14 cellular contexts compared by ENCODE assay signal in genomic region chr19:6236310-6237291, GRCh38. TPM values are rescaled to one million over a fixed set of nuclear protein-coding genes. Genes with fewer than 3 reads are reported as not detected.
DNase-seq lines count a peak whose midpoint lies in the region; ATAC-seq, FAIRE-seq and TF ChIP-seq lines count a peak whose summit lies in the region.
"Had no signal": no experiment of that assay in that cellular context is flagged by ENCODE, and none has a peak within 500 bp of the region (broad histone marks: within the 10 kb centered on the region; RNA-seq: fewer than 3 reads in every experiment).

No MANE protein-coding gene starts in this region.

- H3K27ac ChIP-seq in HUES64 (ENCODE audit: low read depth, low read length) (no peak overlapping the region), mammary epithelial cell (ENCODE audit: insufficient read depth, low read depth, low read length) (no peak overlapping the region), upper lobe of right lung (peak overlapping the region; percentile 13)

- H3K9me3 ChIP-seq in HUES64 (ENCODE audit: insufficient read depth, low read depth, low read length) (no peaks in the 10 kb centered on the region), mammary epithelial cell (replicated peaks; ENCODE audit: insufficient read depth, low read length) (no peaks in the 10 kb centered on the region), upper lobe of right lung (no peaks in the 10 kb centered on the region)
- H3K9me3 ChIP-seq: HAP-1 had no signal

- H3K4me1 ChIP-seq in HUES64 (ENCODE audit: insufficient read depth, low read length), result no peaks in the 10 kb centered on the region
- H3K4me1 ChIP-seq in mammary epithelial cell (ENCODE audit: insufficient read depth, low read length), result peaks cover 65% of the 10 kb centered on the region
- H3K4me1 ChIP-seq in upper lobe of right lung, result peaks cover 90% of the 10 kb centered on the region
- H3K4me1 ChIP-seq: HAP-1 had no signal

- TF ChIP-seq CTCF in mammary epithelial cell (conservative IDR thresholded peaks at IDR 0.05 in 1 of 2, IDR thresholded peaks at IDR 0.05 in 1 of 2; ENCODE audit: extremely low read depth in 1 of 2, insufficient read depth in 1 of 2, low read depth in 1 of 2, low read length in 2 of 2), result no peak
- TF ChIP-seq CTCF in lower leg skin (IDR thresholded peaks at IDR 0.05), result no peak
- TF ChIP-seq CTCF in upper lobe of right lung (IDR thresholded peaks at IDR 0.05), result no peak
- no peak for TF ChIP-seq CTCF in D721Med (IDR thresholded peaks at IDR 0.05; ENCODE audit: insufficient read depth, missing control alignments)

- in situ Hi-C loops in mammary epithelial cell (cut with MboI; ENCODE audit: low sequenced_read_pairs in 2 of 2), result no loop called here

- intact Hi-C loops in mammary epithelial cell (cut with micrococcal nuclease) (loop anchor here (5.0 kb wide), 1 partner anchor 36 kb away; no protein-coding TSS in a partner anchor), lower leg skin (cut with DNase I; ENCODE audit: low total_unique reads) (no loop called here), upper lobe of right lung (cut with DNase I) (no loop called here)

- dilution Hi-C loops in mammary epithelial cell (cut with HindIII; ENCODE audit: low sequenced_read_pairs), result loop anchor here (5.0 kb wide), 5 partner anchors 51 to 256 kb away; no protein-coding TSS in a partner anchor

- no peak for FAIRE-seq in D721Med (lab: Jason Lieb, UNC)

- peak; percentile 72 for ATAC-seq in upper lobe of right lung
- ATAC-seq: stimulated activated naive CD8-positive, alpha-beta T cell treated with anti-CD3 and anti-CD28 coated beads, Interleukin-15, amount 100 ng/mL, for 72 hours had no signal

- peaks cover 11% of the 10 kb centered on the region for H4K20me1 ChIP-seq in mammary epithelial cell (ENCODE audit: insufficient read depth, low read length)

- 93% methylated on average over 39 of the region's 39 CpGs for WGBS in HUES64
- 51% methylated on average over 22 of the region's 39 CpGs for WGBS in mammary epithelial cell (ENCODE audit: low coverage, missing lambda C conversion rate)
- WGBS in lower leg skin, 2 donors, result 55 to 67% methylated on average over 27 to 35 of the region's 39 CpGs

- H3K27me3 ChIP-seq in HUES64 (ENCODE audit: insufficient read depth, low read length), result no peaks in the 10 kb centered on the region
- no peaks in the 10 kb centered on the region for H3K27me3 ChIP-seq in mammary epithelial cell (ENCODE audit: insufficient read depth, low read length)
- no peaks in the 10 kb centered on the region for H3K27me3 ChIP-seq in upper lobe of right lung

- CTCF ChIA-PET in mammary epithelial cell (lab: Charles Lee; ENCODE audit: low non-redundant PET), result no interaction called here

- no TSS peak for BruUV-seq in mammary epithelial cell (replicated peaks; lab: Mats Ljungman, UMichigan)

- H3K4me2 ChIP-seq in mammary epithelial cell (ENCODE audit: insufficient read depth, low read depth, low read length), result peak overlapping the region; percentile 13

- H2AFZ ChIP-seq in mammary epithelial cell (ENCODE audit: low read depth, low read length), result no peak overlapping the region

- H3K9ac ChIP-seq in HUES64 (ENCODE audit: low read depth, low read length) (0 out of 2 replicates have a peak overlapping the region, but pooled peaks have one; percentile 22), mammary epithelial cell (ENCODE audit: insufficient read depth, low read length) (no peak overlapping the region)

- TF ChIP-seq POLR2A in lower leg skin (IDR thresholded peaks at IDR 0.05), result no peak

- peaks cover 80% of the 10 kb centered on the region for H3K79me2 ChIP-seq in mammary epithelial cell (ENCODE audit: insufficient read depth, low read length)

- H3K4me3 ChIP-seq in HUES64 (ENCODE audit: low read length), result no peak overlapping the region
- H3K4me3 ChIP-seq in mammary epithelial cell (replicated peaks in 1 of 3; ENCODE audit: insufficient read depth in 1 of 3, low read depth in 2 of 3, low read length in 3 of 3), result no peak overlapping the region
- H3K4me3 ChIP-seq in lower leg skin (ENCODE audit: low read depth, poor library complexity, severe bottlenecking), result no peak overlapping the region
- no peak overlapping the region for H3K4me3 ChIP-seq in upper lobe of right lung
- H3K4me3 ChIP-seq: HAP-1 had no signal

- H3K36me3 ChIP-seq in HUES64 (ENCODE audit: insufficient read depth, low read length), result 0 out of 2 replicates have a peak, but pooled peaks cover 4% of the 10 kb centered on the region
- no peaks in the 10 kb centered on the region for H3K36me3 ChIP-seq in mammary epithelial cell (ENCODE audit: insufficient read depth, low read length)
- no peaks in the 10 kb centered on the region for H3K36me3 ChIP-seq in upper lobe of right lung
- H3K36me3 ChIP-seq: HAP-1 had no signal

- DNase-seq in mammary epithelial cell (no peak), lower leg skin (ENCODE audit: low spot score in 2 of 2) (peak; percentile 63 to 92), upper lobe of right lung (peak; percentile 96), D721Med (ENCODE audit: insufficient read length, low spot score) (no peak)
- DNase-seq in activated CD4-positive, CD25-positive, alpha-beta regulatory T cell treated with anti-CD3 and anti-CD28 coated beads, Interleukin-2, amount 50 U/mL, for 72 hours, result no peak
- no peak for DNase-seq in activated CD4-positive, alpha-beta T cell treated with anti-CD3 and anti-CD28 coated beads for 48 hours
- DNase-seq: activated naive CD4-positive, alpha-beta T cell treated with anti-CD3 and anti-CD28 coated beads, Interleukin-2, amount 10 ng/mL, durations not matched to agents 7 days and 5 days; dermis blood vessel endothelial cell; NCI-H1930; stimulated activated CD4-positive, alpha-beta T cell treated with anti-CD3 and anti-CD28 coated beads, Interleukin-4, amount 100 ng/mL, for 4 hours; stimulated activated naive CD8-positive, alpha-beta T cell treated with anti-CD3 and anti-CD28 coated beads, Interleukin-15, amount 100 ng/mL, for 72 hours; T-helper 1 cell had no signal

RNA-seq across cellular contexts. Expression of gene MLLT1, which starts 43.2 kb away (rescaled TPM):
- 26.7 TPM for polyA plus RNA-seq in HUES64 (2013, experiment 1 of 2)
- polyA plus RNA-seq in HUES64 (2013, experiment 2 of 2), result 30.2 TPM
- total RNA-seq in mammary epithelial cell (10 to 100 TPM in 1 of 2 donors, 1 to 10 TPM in 1; 5.8 to 45.4 TPM), lower leg skin (10 to 100 TPM; 16.9 to 25.8 (median 24.3) TPM), upper lobe of right lung (73.4 TPM)
- 16.9 TPM for polyA plus RNA-seq in mammary epithelial cell
- 14.5 TPM for polyA minus RNA-seq in mammary epithelial cell

Comparison
In these comparisons a context has a peak if more than half of its experiments do, and no peak if none do; other contexts are left out.
1. DNase-seq: peak in lower leg skin (2 of 2) and upper lobe of right lung (single experiment); none in mammary epithelial cell (single experiment), D721Med (single experiment), activated CD4-positive, CD25-positive, alpha-beta regulatory T cell treated with anti-CD3 and anti-CD28 coated beads, Interleukin-2, amount 50 U/mL, for 72 hours (single experiment) and activated CD4-positive, alpha-beta T cell treated with anti-CD3 and anti-CD28 coated beads for 48 hours (single experiment).